Comparison of ENCODE assay signal across 3 cellular contexts in the genomic region with DNA sequence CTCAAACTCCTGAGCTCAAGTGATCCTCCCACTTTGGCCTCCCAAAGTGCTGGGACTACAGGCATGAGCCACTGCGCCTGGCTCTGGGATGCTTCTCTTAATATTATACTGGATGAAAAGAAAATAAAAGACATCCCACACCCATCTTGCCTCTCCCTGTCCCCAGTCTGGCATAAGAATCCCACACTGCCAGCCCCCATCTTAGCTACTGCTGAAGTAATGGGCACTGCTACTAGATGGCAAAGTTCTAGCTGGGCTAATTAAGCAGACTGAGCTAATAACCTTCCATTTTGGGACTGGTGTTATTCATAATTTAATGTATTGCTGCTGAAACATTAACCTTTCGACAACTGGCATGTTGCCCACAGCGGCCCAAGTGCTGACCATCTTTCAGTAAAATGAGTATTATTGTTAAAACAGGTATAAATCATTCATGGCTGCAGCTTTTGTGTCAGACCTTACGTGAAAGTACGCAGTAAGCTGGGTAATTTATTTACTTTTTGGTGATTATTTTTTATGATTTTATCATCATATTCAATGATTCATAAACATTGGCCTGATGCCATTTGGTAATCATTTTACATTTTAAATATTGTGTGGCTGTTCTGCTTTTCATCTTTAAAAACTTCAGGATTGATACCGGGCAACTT.
A peak's percentile ranks its signal among the peaks of the same experiment; 100 is the strongest.
TF ChIP-seq lines count a peak whose summit lies in the region.

No MANE protein-coding gene starts in this region.

TF ChIP-seq in A549, 52 proteins besides CTCF, POLR2A, EP300 and RAD21:
- TF ChIP-seq NR3C1 (IDR thresholded peaks at IDR 0.05) (no peak), E2F6 (IDR thresholded peaks at IDR 0.05; ENCODE audit: borderline replicate concordance, low read depth) (no peak), ZSCAN20 (CRISPR knock-in tag; IDR thresholded peaks at IDR 0.05) (0 out of 2 replicates have a peak, but pooled peaks have one; percentile 30), ZFP36 (IDR thresholded peaks at IDR 0.05; ENCODE audit: borderline replicate concordance, partially characterized antibody) (no peak), JUN (IDR thresholded peaks at IDR 0.05) (peak; percentile 64 to 82; a peak in 2 of 5 replicates), NFE2L2 (conservative IDR thresholded peaks at IDR 0.05; ENCODE audit: low read length) (no peak), JUNB (IDR thresholded peaks at IDR 0.05) (peak; percentile 95), CEBPB (IDR thresholded peaks at IDR 0.05) (peak; percentile 2 to 30; a peak in 1 of 4 replicates), FOSL2 (IDR thresholded peaks at IDR 0.05) (peak; percentile 62; the same call in 1 of the 2 replicates), FOSL2 (CRISPR knock-in tag; IDR thresholded peaks at IDR 0.05) (peak; percentile 72), MAX (IDR thresholded peaks at IDR 0.05) (no peak), BCL3 (IDR thresholded peaks at IDR 0.05) (peak; percentile 50; the same call in 1 of the 3 replicates), HOXB5 (CRISPR knock-in tag; IDR thresholded peaks at IDR 0.05) (no peak), HEYL (CRISPR knock-in tag; IDR thresholded peaks at IDR 0.05) (no peak), GATA3 (IDR thresholded peaks at IDR 0.05; ENCODE audit: borderline replicate concordance) (peak; percentile 95), SMC3 (IDR thresholded peaks at IDR 0.05) (no peak; the same call in 2 of the 3 replicates), RNF2 (IDR thresholded peaks at IDR 0.05; ENCODE audit: borderline replicate concordance, low read depth) (no peak)

TF ChIP-seq in HEK293, 187 proteins besides CTCF, POLR2A, EP300 and RAD21:
- 0 out of 2 replicates have a peak, but pooled peaks have one; percentile 28 for TF ChIP-seq YY2 (tag by site-specific recombination; IDR thresholded peaks at IDR 0.05)
- peak; percentile 66 for TF ChIP-seq ZNF366 (tag by site-specific recombination; conservative IDR thresholded peaks at IDR 0.05)
- no peak for TF ChIP-seq KLF16 (tag by site-specific recombination; IDR thresholded peaks at IDR 0.05)
- TF ChIP-seq ZNF558 (tag by site-specific recombination; IDR thresholded peaks at IDR 0.05), result 0 out of 2 replicates have a peak, but pooled peaks have one; percentile 15
- TF ChIP-seq PRDM6 (tag by site-specific recombination; IDR thresholded peaks at IDR 0.05), result peak; percentile 60
- TF ChIP-seq, protein P1, sequence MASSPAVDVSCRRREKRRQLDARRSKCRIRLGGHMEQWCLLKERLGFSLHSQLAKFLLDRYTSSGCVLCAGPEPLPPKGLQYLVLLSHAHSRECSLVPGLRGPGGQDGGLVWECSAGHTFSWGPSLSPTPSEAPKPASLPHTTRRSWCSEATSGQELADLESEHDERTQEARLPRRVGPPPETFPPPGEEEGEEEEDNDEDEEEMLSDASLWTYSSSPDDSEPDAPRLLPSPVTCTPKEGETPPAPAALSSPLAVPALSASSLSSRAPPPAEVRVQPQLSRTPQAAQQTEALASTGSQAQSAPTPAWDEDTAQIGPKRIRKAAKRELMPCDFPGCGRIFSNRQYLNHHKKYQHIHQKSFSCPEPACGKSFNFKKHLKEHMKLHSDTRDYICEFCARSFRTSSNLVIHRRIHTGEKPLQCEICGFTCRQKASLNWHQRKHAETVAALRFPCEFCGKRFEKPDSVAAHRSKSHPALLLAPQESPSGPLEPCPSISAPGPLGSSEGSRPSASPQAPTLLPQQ (tag by site-specific recombination; IDR thresholded peaks at IDR 0.05), result no peak
- TF ChIP-seq ZNF449 (tag by site-specific recombination; IDR thresholded peaks at IDR 0.05), result no peak
- TF ChIP-seq ZNF501 (tag by site-specific recombination; IDR thresholded peaks at IDR 0.05), result 0 out of 2 replicates have a peak, but pooled peaks have one; percentile 7
- no peak for TF ChIP-seq ZNF391 (tag by site-specific recombination; IDR thresholded peaks at IDR 0.05; ENCODE audit: borderline replicate concordance, low read depth)
- TF ChIP-seq OSR2 (tag by site-specific recombination; IDR thresholded peaks at IDR 0.05), result peak; percentile 61
- no peak for TF ChIP-seq ZFP41 (tag by site-specific recombination; IDR thresholded peaks at IDR 0.05; ENCODE audit: borderline replicate concordance)

TF ChIP-seq in SK-N-SH, 30 proteins besides CTCF, POLR2A, EP300 and RAD21:
- TF ChIP-seq TCF12 (IDR thresholded peaks at IDR 0.05) (peak; percentile 58), NFIC (IDR thresholded peaks at IDR 0.05; ENCODE audit: borderline replicate concordance) (peak; percentile 65; the same call in 1 of the 2 replicates), JUND (IDR thresholded peaks at IDR 0.05) (peak; percentile 40), FOSL2 (IDR thresholded peaks at IDR 0.05; ENCODE audit: borderline replicate concordance, low read depth) (peak; percentile 9; the same call in 1 of the 2 replicates)
- TF ChIP-seq, protein P2, sequence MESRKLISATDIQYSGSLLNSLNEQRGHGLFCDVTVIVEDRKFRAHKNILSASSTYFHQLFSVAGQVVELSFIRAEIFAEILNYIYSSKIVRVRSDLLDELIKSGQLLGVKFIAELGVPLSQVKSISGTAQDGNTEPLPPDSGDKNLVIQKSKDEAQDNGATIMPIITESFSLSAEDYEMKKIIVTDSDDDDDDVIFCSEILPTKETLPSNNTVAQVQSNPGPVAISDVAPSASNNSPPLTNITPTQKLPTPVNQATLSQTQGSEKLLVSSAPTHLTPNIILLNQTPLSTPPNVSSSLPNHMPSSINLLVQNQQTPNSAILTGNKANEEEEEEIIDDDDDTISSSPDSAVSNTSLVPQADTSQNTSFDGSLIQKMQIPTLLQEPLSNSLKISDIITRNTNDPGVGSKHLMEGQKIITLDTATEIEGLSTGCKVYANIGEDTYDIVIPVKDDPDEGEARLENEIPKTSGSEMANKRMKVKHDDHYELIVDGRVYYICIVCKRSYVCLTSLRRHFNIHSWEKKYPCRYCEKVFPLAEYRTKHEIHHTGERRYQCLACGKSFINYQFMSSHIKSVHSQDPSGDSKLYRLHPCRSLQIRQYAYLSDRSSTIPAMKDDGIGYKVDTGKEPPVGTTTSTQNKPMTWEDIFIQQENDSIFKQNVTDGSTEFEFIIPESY (IDR thresholded peaks at IDR 0.05; ENCODE audit: borderline replicate concordance, low read depth), result no peak
- TF ChIP-seq, protein P3, sequence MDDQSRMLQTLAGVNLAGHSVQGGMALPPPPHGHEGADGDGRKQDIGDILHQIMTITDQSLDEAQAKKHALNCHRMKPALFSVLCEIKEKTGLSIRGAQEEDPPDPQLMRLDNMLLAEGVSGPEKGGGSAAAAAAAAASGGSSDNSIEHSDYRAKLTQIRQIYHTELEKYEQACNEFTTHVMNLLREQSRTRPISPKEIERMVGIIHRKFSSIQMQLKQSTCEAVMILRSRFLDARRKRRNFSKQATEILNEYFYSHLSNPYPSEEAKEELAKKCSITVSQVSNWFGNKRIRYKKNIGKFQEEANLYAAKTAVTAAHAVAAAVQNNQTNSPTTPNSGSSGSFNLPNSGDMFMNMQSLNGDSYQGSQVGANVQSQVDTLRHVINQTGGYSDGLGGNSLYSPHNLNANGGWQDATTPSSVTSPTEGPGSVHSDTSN (IDR thresholded peaks at IDR 0.05), result peak; percentile 47; the same call in 1 of the 2 replicates
